ENCODE assay signal across 7 cellular contexts in the genomic region with DNA sequence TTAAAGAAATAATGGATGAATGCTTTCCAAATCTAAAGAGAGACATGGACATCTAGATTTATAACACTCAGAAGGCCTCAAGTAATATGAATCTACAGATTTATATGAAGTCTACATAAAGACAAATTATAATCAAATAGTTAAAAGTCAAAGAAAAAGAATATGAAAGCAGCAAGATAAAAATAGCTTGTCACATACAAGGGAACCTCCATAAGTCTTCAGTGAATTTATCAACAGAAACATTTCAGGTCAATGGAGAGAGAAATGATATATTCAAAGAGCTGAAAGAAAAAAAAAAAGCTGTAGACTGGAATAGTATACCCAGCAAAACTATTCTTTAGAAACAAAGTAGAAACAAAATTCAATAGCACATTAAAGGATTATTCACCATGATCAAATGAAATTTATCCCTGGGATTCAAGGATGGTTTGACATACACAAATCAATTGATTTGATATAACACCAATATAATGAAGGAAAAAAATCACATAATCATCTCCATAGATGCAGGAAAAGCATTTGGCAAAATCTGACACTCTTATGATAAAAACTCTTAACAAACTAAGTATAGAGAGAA.
"Had no signal": no experiment of that assay in that cellular context is flagged by ENCODE, and none has a peak within 500 bp of the region (broad histone marks: within the 10 kb centered on the region; RNA-seq: fewer than 3 reads in every experiment).

No MANE protein-coding gene starts in this region.

- H3K27ac ChIP-seq: HL-60, KMS-11 had no signal

- ATAC-seq: HepG2 had no signal

- FAIRE-seq: HepG2, HTR-8/SVneo had no signal

- H3K4me2 ChIP-seq: KMS-11 had no signal

- DNase-seq: IMR-90, KBM-7, KG1 had no signal

- H3K9ac ChIP-seq: KMS-11 had no signal
